ENCODE assay signal across 22 cellular contexts in the genomic region with DNA sequence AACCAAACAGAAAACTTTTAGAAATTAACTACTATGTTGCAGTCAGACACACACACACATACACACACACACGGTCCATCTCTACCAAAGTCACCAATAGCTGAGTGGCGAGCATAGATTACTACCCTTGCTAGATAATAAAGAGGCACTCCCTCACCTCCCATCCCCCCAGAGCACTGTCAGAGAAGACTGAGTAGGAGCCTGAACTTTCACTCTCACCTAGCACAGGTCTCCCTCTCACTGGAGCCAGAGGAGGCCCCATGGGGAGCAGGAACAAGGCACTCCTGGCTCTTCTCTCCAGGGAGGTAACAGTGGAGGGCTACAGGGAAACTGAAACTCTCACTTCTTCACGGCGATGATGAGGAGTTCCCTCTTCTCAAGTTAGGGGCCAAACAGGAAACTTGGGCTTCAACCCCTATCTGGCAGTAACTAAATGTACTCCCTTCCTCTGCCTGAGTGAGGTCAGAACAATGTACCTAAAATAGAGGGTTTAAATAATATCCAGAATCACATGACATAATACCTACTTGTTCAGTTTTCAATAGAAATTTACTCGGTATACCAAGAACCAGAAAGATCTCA.
A peak's percentile ranks its signal among the peaks of the same experiment; 100 is the strongest.
DNase-seq lines count a peak whose midpoint lies in the region; ATAC-seq and TF ChIP-seq lines count a peak whose summit lies in the region.
"Had no signal": no experiment of that assay in that cellular context is flagged by ENCODE, and none has a peak within 500 bp of the region (broad histone marks: within the 10 kb centered on the region; RNA-seq: fewer than 3 reads in every experiment).

No MANE protein-coding gene starts in this region.

- H3K36me3 ChIP-seq in DND-41 (ENCODE audit: insufficient read depth, low read length) (no peaks in the 10 kb centered on the region), Karpas-422 (ENCODE audit: insufficient read depth, low read length) (no peaks in the 10 kb centered on the region)
- H3K36me3 ChIP-seq: adrenal gland, cardiac muscle cell, heart right ventricle, transverse colon had no signal

- TF ChIP-seq CTCF in DND-41 (IDR thresholded peaks at IDR 0.05; ENCODE audit: borderline replicate concordance, extremely low read depth, low read length, poor library complexity, severe bottlenecking) = no peak

- no peaks in the 10 kb centered on the region for H3K9me3 ChIP-seq in DND-41 (ENCODE audit: insufficient read depth, low read length, severe bottlenecking)
- peaks cover 18% of the 10 kb centered on the region for H3K9me3 ChIP-seq in Karpas-422 (ENCODE audit: low read length)
- H3K9me3 ChIP-seq: heart right ventricle, transverse colon had no signal

- H3K4me2 ChIP-seq in DND-41 (ENCODE audit: insufficient read depth, low read length) (no peak overlapping the region), Karpas-422 (ENCODE audit: low read depth, low read length, poor library complexity, severe bottlenecking) (peak overlapping the region; percentile 4)

- no peaks in the 10 kb centered on the region for H3K79me2 ChIP-seq in DND-41 (ENCODE audit: insufficient read depth, low read length)
- no peaks in the 10 kb centered on the region for H3K79me2 ChIP-seq in Karpas-422 (ENCODE audit: low read length)

- no peak overlapping the region for H3K27ac ChIP-seq in DND-41 (ENCODE audit: low read length)
- no peak overlapping the region for H3K27ac ChIP-seq in Karpas-422 (ENCODE audit: low read length)
- H3K27ac ChIP-seq: adrenal gland, cardiac muscle cell, heart right ventricle, transverse colon had no signal

- H3K4me3 ChIP-seq in DND-41 (ENCODE audit: low read depth in 1 of 2, low read length in 2 of 2) (no peak overlapping the region), Karpas-422 (ENCODE audit: low read length) (peak overlapping the region; percentile 37; the same call in 1 of the 2 replicates)
- H3K4me3 ChIP-seq: adrenal gland, cardiac muscle cell, heart right ventricle, transverse colon had no signal

- no peaks in the 10 kb centered on the region for H3K9me2 ChIP-seq in Karpas-422 (replicated peaks; ENCODE audit: insufficient read depth, low read length)

- ATAC-seq in DND-41 (ENCODE audit: insufficient read depth, low read depth) = peak; percentile 14; the same call in 1 of the 3 replicates
- ATAC-seq in GM21576 (IDR thresholded peaks at IDR 0.05; ENCODE audit: unreplicated experiment) = no peak
- ATAC-seq: CD8-positive, alpha-beta T cell; heart right ventricle had no signal

- H2AFZ ChIP-seq in DND-41 (ENCODE audit: low read depth, low read length) (no peak overlapping the region), Karpas-422 (ENCODE audit: low read length) (0 out of 2 replicates have a peak overlapping the region, but pooled peaks have one; percentile 1)

- H3K4me1 ChIP-seq in DND-41 (ENCODE audit: insufficient read depth, low read length) (no peaks in the 10 kb centered on the region), Karpas-422 (ENCODE audit: low read length) (no peaks in the 10 kb centered on the region)
- H3K4me1 ChIP-seq: adrenal gland, heart right ventricle, transverse colon had no signal

- no peaks in the 10 kb centered on the region for H4K20me1 ChIP-seq in DND-41 (ENCODE audit: insufficient read depth, low read length)
- H4K20me1 ChIP-seq in Karpas-422 (ENCODE audit: insufficient read depth, low read depth, low read length) = no peaks in the 10 kb centered on the region

- H3K27me3 ChIP-seq in DND-41 (ENCODE audit: insufficient read depth, low read length, poor library complexity) = no peaks in the 10 kb centered on the region
- no peaks in the 10 kb centered on the region for H3K27me3 ChIP-seq in Karpas-422 (ENCODE audit: low read length)
- H3K27me3 ChIP-seq: adrenal gland, cardiac muscle cell, heart right ventricle, transverse colon had no signal

- no peak for DNase-seq in DND-41
- no peak for DNase-seq in Karpas-422
- peak; percentile 22 for DNase-seq in RPMI8226
- peak; percentile 4 for DNase-seq in globus pallidus (ENCODE audit: low spot score)
- no peak for DNase-seq in stimulated activated CD4-positive, alpha-beta T cell treated with anti-CD3 and anti-CD28 coated beads, Interleukin-12 subunit alpha, Interleukin-12 subunit beta, amount 100 ng/mL, for 4 hours
- no peak for DNase-seq in NCI-H446 treated with DMSO at 0.1 percent for 48 hours (lab: John Stamatoyannopoulos, UW)
- no peak for DNase-seq in COLO668 (lab: John Stamatoyannopoulos, UW; ENCODE audit: unreplicated experiment)
- DNase-seq: activated B cell treated with CpG ODN at 0.5 μM for 24 hours; activated CD4-positive, alpha-beta memory T cell treated with anti-CD3 and anti-CD28 coated beads, Interleukin-2, amount 10 ng/mL, durations not matched to agents 7 days and 5 days; activated gamma-delta T cell; activated T-cell treated with anti-CD3 and anti-CD28 coated beads for 4 hours; adrenal gland; CD8-positive, alpha-beta T cell; DMS79; heart right ventricle; immature natural killer cell; NCI-H748 treated with DMSO at 0.1 percent for 48 hours; small intestine; stimulated activated CD4-positive, alpha-beta T cell treated with anti-CD3 and anti-CD28 coated beads, Interleukin-2, amount 100 ng/mL, for 48 hours; transverse colon had no signal

- H3K9ac ChIP-seq in DND-41 (ENCODE audit: low read depth, low read length) = no peak overlapping the region
- H3K9ac ChIP-seq in Karpas-422 (ENCODE audit: low read length) = no peak overlapping the region

Comparison
In these comparisons a context has a peak if more than half of its experiments do, and no peak if none do; other contexts are left out.
1. DNase-seq: peak in RPMI8226 (single experiment) and globus pallidus (single experiment); none in DND-41 (single experiment), Karpas-422 (single experiment), stimulated activated CD4-positive, alpha-beta T cell treated with anti-CD3 and anti-CD28 coated beads, Interleukin-12 subunit alpha, Interleukin-12 subunit beta, amount 100 ng/mL, for 4 hours (single experiment), NCI-H446 treated with DMSO at 0.1 percent for 48 hours (single experiment) and COLO668 (single experiment).